ENCODE assay signal across 11 cellular contexts in genomic region chr11:41978951-41979350, GRCh38.
"Had no signal": no experiment of that assay in that cellular context is flagged by ENCODE, and none has a peak within 500 bp of the region (broad histone marks: within the 10 kb centered on the region; RNA-seq: fewer than 3 reads in every experiment).

No MANE protein-coding gene starts in this region.

- H3K27me3 ChIP-seq: hepatocyte, left lung, right atrium auricular region, tibial artery had no signal

- H3K27ac ChIP-seq: hepatocyte, left lung, right atrium auricular region, tibial artery had no signal

- H3K4me1 ChIP-seq: left lung, right atrium auricular region, tibial artery had no signal

- DNase-seq: activated CD4-positive, alpha-beta T cell treated with anti-CD3 and anti-CD28 coated beads, Interleukin-2, amount 10 ng/mL, durations not matched to agents 24 days and 14 days; activated CD8-positive, alpha-beta T cell treated with anti-CD3 and anti-CD28 coated beads for 36 hours; activated naive CD4-positive, alpha-beta T cell treated with Interleukin-2 at 50 U/mL for 16 hours; activated T-cell treated with anti-CD3 and anti-CD28 coated beads, Interleukin-2, amount 50 U/mL, for 1 hour; effector CD8-positive, alpha-beta T cell; left lung; stimulated activated naive CD8-positive, alpha-beta T cell treated with anti-CD3 and anti-CD28 coated beads, Interleukin-15, Interleukin-2, amounts not matched to agents 100 U/mL and 50 U/mL, for 24 hours; substantia nigra; tibial artery had no signal

- H3K36me3 ChIP-seq: left lung, right atrium auricular region, tibial artery had no signal

- H3K9me3 ChIP-seq: right atrium auricular region, tibial artery had no signal

- H3K4me3 ChIP-seq: hepatocyte, left lung, right atrium auricular region, tibial artery had no signal
